Comparison of ENCODE assay signal across 17 cellular contexts in genomic region chr11:115276182-115276581, GRCh38.
DNase-seq lines count a peak whose midpoint lies in the region; ATAC-seq and TF ChIP-seq lines count a peak whose summit lies in the region.
"Had no signal": no experiment of that assay in that cellular context is flagged by ENCODE, and none has a peak within 500 bp of the region (broad histone marks: within the 10 kb centered on the region; RNA-seq: fewer than 3 reads in every experiment).

No MANE protein-coding gene starts in this region.

- peaks cover 3% of the 10 kb centered on the region for H3K36me3 Mint-ChIP-seq in brain
- H3K36me3 Mint-ChIP-seq in CD14-positive monocyte: no peaks in the 10 kb centered on the region
- H3K36me3 Mint-ChIP-seq: CD8-positive, alpha-beta T cell had no signal

- in situ Hi-C loops in G401 (cut with HindIII; ENCODE audit: low sequenced_read_pairs): no loop called here

- no peak for TF ChIP-seq CTCF in brain (conservative IDR thresholded peaks at IDR 0.05)
- no peak for TF ChIP-seq CTCF in CD14-positive monocyte (IDR thresholded peaks at IDR 0.05)

- intact Hi-C loops in CD14-positive monocyte (cut with micrococcal nuclease): no loop called here

- H3K4me1 Mint-ChIP-seq in brain (peaks cover 99% of the 10 kb centered on the region), CD14-positive monocyte (no peaks in the 10 kb centered on the region)

- ATAC-seq in GM18498 (IDR thresholded peaks at IDR 0.05; ENCODE audit: unreplicated experiment): no peak
- ATAC-seq: CD8-positive, alpha-beta T cell; GM12878 had no signal

- no peaks in the 10 kb centered on the region for H3K27me3 Mint-ChIP-seq in brain
- peaks cover 0 to 4% (median 0%) of the 10 kb centered on the region in 3 donors for H3K27me3 Mint-ChIP-seq in CD14-positive monocyte (ENCODE audit: low read depth in 3 of 3)

- DNase-seq in NCI-H2171 treated with DMSO at 0.1 percent for 48 hours (lab: John Stamatoyannopoulos, UW) (peak; percentile 46), NCI-H2171 (lab: John Stamatoyannopoulos, UW) (no peak), G401 (ENCODE audit: low spot score) (peak; percentile 62), CD14-positive monocyte (ENCODE audit: low spot score) (no peak)
- DNase-seq in activated T-cell treated with anti-CD3 and anti-CD28 coated beads, Interleukin-2, amount 50 U/mL, for 48 hours: no peak
- DNase-seq: 8988T; ACHN; CD8-positive, alpha-beta T cell; COR-L47; DMS53; GOT3; H9; IMR-90; KBM-7 had no signal

- H3K9me3 Mint-ChIP-seq in brain (no peaks in the 10 kb centered on the region), CD14-positive monocyte (peaks cover 0 to 5% (median 2%) of the 10 kb centered on the region in 7 donors)
- H3K9me3 Mint-ChIP-seq: CD8-positive, alpha-beta T cell; H9 had no signal

- H3K4me3 Mint-ChIP-seq in brain (peak overlapping the region; percentile 1 to 84 (median 60)), CD14-positive monocyte (no peak overlapping the region)
- H3K4me3 Mint-ChIP-seq: CD8-positive, alpha-beta T cell; H9 had no signal

- peak overlapping the region; percentile 29 to 93 (median 88) for H3K27ac Mint-ChIP-seq in brain
- no peak overlapping the region for H3K27ac Mint-ChIP-seq in CD14-positive monocyte
- H3K27ac Mint-ChIP-seq: CD8-positive, alpha-beta T cell; H9 had no signal

Comparison
In these comparisons a context has a peak if more than half of its experiments do, and no peak if none do; other contexts are left out.
1. DNase-seq: peak in NCI-H2171 treated with DMSO at 0.1 percent for 48 hours (single experiment) and G401 (single experiment); none in NCI-H2171 (single experiment), activated T-cell treated with anti-CD3 and anti-CD28 coated beads, Interleukin-2, amount 50 U/mL, for 48 hours (0 of 2) and CD14-positive monocyte (single experiment).
2. H3K27ac Mint-ChIP-seq: peak in brain (5 of 5); none in CD14-positive monocyte (0 of 7).
3. H3K4me3 Mint-ChIP-seq: peak in brain (5 of 5); none in CD14-positive monocyte (0 of 2).